7 cellular contexts compared by ENCODE assay signal in genomic region chr9:2621678-2622360, GRCh38. TPM values are rescaled to one million over a fixed set of nuclear protein-coding genes. Genes with fewer than 3 reads are reported as not detected.
DNase-seq lines count a peak whose midpoint lies in the region; ATAC-seq and TF ChIP-seq lines count a peak whose summit lies in the region.

Gene VLDLR, plus strand, starts transcription at chr9:2621787. Its CDS starts 403 bp downstream, at chr9:2622190.

- H3K36me3 ChIP-seq in MG63 = no peaks in the 10 kb centered on the region

- DNase-seq in GM03348 (ENCODE audit: low spot score) = peak; percentile 89
- peak; percentile 13 for DNase-seq in MG63
- DNase-seq in activated CD4-positive, alpha-beta T cell treated with anti-CD3 and anti-CD28 coated beads for 4 hours = peak; percentile 4 to 16
- peak; percentile 43 for DNase-seq in endothelial cell (ENCODE audit: low spot score)
- DNase-seq in mesenteric fat pad (ENCODE audit: low spot score) = no peak
- DNase-seq in stimulated activated naive CD8-positive, alpha-beta T cell treated with anti-CD3 and anti-CD28 coated beads, Interleukin-15, amount 100 ng/mL, for 72 hours = peak in 1 of 2 donors; percentile 50

- H3K9me3 Mint-ChIP-seq in endothelial cell (ENCODE audit: unreplicated experiment) = no peaks in the 10 kb centered on the region
- H3K9me3 Mint-ChIP-seq in stimulated activated naive CD8-positive, alpha-beta T cell treated with anti-CD3 and anti-CD28 coated beads, Interleukin-15, amount 100 ng/mL, for 72 hours = peaks cover 6 to 8% of the 10 kb centered on the region in 2 donors

- H3K4me3 Mint-ChIP-seq in endothelial cell (ENCODE audit: unreplicated experiment) = peak within 1 kb of the TSS; percentile 93
- peak within 1 kb of the TSS; percentile 96 to 99 for H3K4me3 Mint-ChIP-seq in stimulated activated naive CD8-positive, alpha-beta T cell treated with anti-CD3 and anti-CD28 coated beads, Interleukin-15, amount 100 ng/mL, for 72 hours

- no peak within 1 kb of the TSS for H3K27ac Mint-ChIP-seq in endothelial cell (ENCODE audit: unreplicated experiment)
- H3K27ac Mint-ChIP-seq in stimulated activated naive CD8-positive, alpha-beta T cell treated with anti-CD3 and anti-CD28 coated beads, Interleukin-15, amount 100 ng/mL, for 72 hours = peak within 1 kb of the TSS; percentile 99 to 100

- H3K27me3 ChIP-seq in MG63 = peaks cover 12% of the 10 kb centered on the region

- H3K9me3 ChIP-seq in MG63 = no peaks in the 10 kb centered on the region

- H3K36me3 Mint-ChIP-seq in endothelial cell (ENCODE audit: low read depth, unreplicated experiment) = peaks cover 4% of the 10 kb centered on the region

- ATAC-seq in GM21825 (IDR thresholded peaks at IDR 0.05; ENCODE audit: unreplicated experiment) = peak; percentile 37
- ATAC-seq in stimulated activated naive CD8-positive, alpha-beta T cell treated with anti-CD3 and anti-CD28 coated beads, Interleukin-15, amount 100 ng/mL, for 72 hours = peak; percentile 64

- no peak for TF ChIP-seq CTCF in endothelial cell (IDR thresholded peaks at IDR 0.05; ENCODE audit: unreplicated experiment)

- peaks cover 12% of the 10 kb centered on the region for H3K4me1 Mint-ChIP-seq in endothelial cell (ENCODE audit: unreplicated experiment)
- H3K4me1 Mint-ChIP-seq in stimulated activated naive CD8-positive, alpha-beta T cell treated with anti-CD3 and anti-CD28 coated beads, Interleukin-15, amount 100 ng/mL, for 72 hours = peaks cover 31% of the 10 kb centered on the region

- H3K27me3 Mint-ChIP-seq in endothelial cell (ENCODE audit: unreplicated experiment) = peaks cover 12% of the 10 kb centered on the region
- peaks cover 81% of the 10 kb centered on the region for H3K27me3 Mint-ChIP-seq in stimulated activated naive CD8-positive, alpha-beta T cell treated with anti-CD3 and anti-CD28 coated beads, Interleukin-15, amount 100 ng/mL, for 72 hours

- H3K4me3 ChIP-seq in MG63 = peak within 1 kb of the TSS; percentile 49

RNA-seq across cellular contexts. Expression of gene VLDLR, which starts in this region (rescaled TPM):
- total RNA-seq in MG63 (2014; rRNA removed; shearing (Covaris generic); ENCODE audit: low replicate concordance) = 0.13 TPM in 1 of 2 replicates, not detected in the other
- total RNA-seq in endothelial cell (ENCODE audit: unreplicated experiment) (4.4 TPM), mesenteric fat pad (47.9 TPM)

Comparison
In these comparisons a context has a peak if more than half of its experiments do, and no peak if none do; other contexts are left out.
1. Peak in DNase-seq and H3K4me3 ChIP-seq in MG63; RNA of the gene not detected or under 1 TPM.